1 cellular context compared by ENCODE assay signal in the genomic region with DNA sequence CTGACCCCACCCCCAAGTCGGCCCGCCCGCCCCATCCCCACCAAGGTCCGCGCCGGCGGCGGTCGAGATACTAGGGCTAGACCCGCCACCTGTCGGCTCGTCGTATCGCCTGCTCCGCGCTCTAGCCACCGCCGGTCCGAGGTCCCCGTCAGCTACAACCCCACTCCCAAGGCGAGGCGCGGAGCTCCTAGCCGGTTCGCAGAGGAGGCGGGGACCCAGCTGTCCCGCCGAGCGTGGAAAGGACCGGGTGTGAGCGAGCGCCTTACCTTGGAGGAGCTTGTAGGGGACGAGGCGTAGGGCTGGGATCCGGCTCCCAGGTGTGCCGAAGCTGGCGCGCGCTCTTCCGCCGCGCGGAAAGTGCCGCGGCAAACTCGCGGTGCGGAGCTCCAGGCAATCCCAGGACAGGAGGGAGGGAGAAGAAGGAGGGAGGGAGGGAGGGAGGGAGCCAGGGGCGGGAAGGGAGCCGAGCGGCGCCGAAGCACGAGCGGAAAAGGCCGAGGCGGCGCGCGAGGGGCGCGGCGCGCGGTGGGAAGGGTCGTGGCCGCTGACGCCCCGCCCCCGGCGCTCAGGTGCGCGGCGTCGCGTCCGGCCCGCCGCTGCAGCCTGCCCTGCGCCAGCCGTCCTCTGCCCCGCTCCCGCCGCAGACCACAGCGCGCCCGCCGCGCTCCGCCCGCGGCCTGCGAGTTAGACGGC.
TF ChIP-seq lines count a peak whose summit lies in the region.

A gene with protein sequence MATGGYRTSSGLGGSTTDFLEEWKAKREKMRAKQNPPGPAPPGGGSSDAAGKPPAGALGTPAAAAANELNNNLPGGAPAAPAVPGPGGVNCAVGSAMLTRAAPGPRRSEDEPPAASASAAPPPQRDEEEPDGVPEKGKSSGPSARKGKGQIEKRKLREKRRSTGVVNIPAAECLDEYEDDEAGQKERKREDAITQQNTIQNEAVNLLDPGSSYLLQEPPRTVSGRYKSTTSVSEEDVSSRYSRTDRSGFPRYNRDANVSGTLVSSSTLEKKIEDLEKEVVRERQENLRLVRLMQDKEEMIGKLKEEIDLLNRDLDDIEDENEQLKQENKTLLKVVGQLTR (minus strand): TSS at position 359 of the 693 bp plus-strand sequence. CDS start 720 bp downstream, outside the sequence.

TF ChIP-seq in HepG2, 621 proteins besides CTCF, POLR2A, EP300 and RAD21 (continued from another document and continues in another):
- TF ChIP-seq, protein P1, sequence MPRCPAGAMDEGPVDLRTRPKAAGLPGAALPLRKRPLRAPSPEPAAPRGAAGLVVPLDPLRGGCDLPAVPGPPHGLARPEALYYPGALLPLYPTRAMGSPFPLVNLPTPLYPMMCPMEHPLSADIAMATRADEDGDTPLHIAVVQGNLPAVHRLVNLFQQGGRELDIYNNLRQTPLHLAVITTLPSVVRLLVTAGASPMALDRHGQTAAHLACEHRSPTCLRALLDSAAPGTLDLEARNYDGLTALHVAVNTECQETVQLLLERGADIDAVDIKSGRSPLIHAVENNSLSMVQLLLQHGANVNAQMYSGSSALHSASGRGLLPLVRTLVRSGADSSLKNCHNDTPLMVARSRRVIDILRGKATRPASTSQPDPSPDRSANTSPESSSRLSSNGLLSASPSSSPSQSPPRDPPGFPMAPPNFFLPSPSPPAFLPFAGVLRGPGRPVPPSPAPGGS (CRISPR knock-in tag; IDR thresholded peaks at IDR 0.05) = no peak; the same call in 1 of the 2 replicates
- no peak for TF ChIP-seq ZBTB1 (CRISPR knock-in tag; IDR thresholded peaks at IDR 0.05; ENCODE audit: borderline replicate concordance)
- no peak for TF ChIP-seq ZNF672 (CRISPR knock-in tag; IDR thresholded peaks at IDR 0.05)
- no peak for TF ChIP-seq TCF7L2 (IDR thresholded peaks at IDR 0.05; ENCODE audit: low read depth, low read length)
- peak; percentile 38 for TF ChIP-seq ASH2L (IDR thresholded peaks at IDR 0.05; ENCODE audit: insufficient read length, low read depth, low read length)
- no peak for TF ChIP-seq NFE2L1 (CRISPR knock-in tag; IDR thresholded peaks at IDR 0.05; ENCODE audit: borderline replicate concordance)
- TF ChIP-seq ZNF790 (CRISPR knock-in tag; IDR thresholded peaks at IDR 0.05; ENCODE audit: borderline replicate concordance) = no peak
- TF ChIP-seq PHF5A (CRISPR knock-in tag; IDR thresholded peaks at IDR 0.05; ENCODE audit: low read depth, unreplicated experiment) = no peak
- peak; percentile 57; the same call in 1 of the 2 replicates for TF ChIP-seq MAZ (IDR thresholded peaks at IDR 0.05; ENCODE audit: borderline replicate concordance, low read depth, low read length)
- 0 out of 2 replicates have a peak, but pooled peaks have one; percentile 32 for TF ChIP-seq MAZ (CRISPR knock-in tag; IDR thresholded peaks at IDR 0.05; ENCODE audit: low read depth)
- TF ChIP-seq SMAD9 (CRISPR knock-in tag; IDR thresholded peaks at IDR 0.05) = no peak
- TF ChIP-seq ZFY (CRISPR knock-in tag; IDR thresholded peaks at IDR 0.05) = peak; percentile 91; the same call in 1 of the 2 replicates
- TF ChIP-seq ZNF496 (CRISPR knock-in tag; IDR thresholded peaks at IDR 0.05; ENCODE audit: insufficient replicate concordance) = no peak
- no peak for TF ChIP-seq XBP1 (CRISPR knock-in tag; IDR thresholded peaks at IDR 0.05)
- TF ChIP-seq HNF4G (IDR thresholded peaks at IDR 0.05; ENCODE audit: borderline replicate concordance, low read depth, low read length) = 0 out of 2 replicates have a peak, but pooled peaks have one; percentile 39
- no peak; the same call in 1 of the 2 replicates for TF ChIP-seq HNF4G (CRISPR knock-in tag; IDR thresholded peaks at IDR 0.05; ENCODE audit: borderline replicate concordance, low read depth)
- 0 out of 2 replicates have a peak, but pooled peaks have one; percentile 68 for TF ChIP-seq MYC (CRISPR knock-in tag; IDR thresholded peaks at IDR 0.05; ENCODE audit: borderline replicate concordance)
- no peak for TF ChIP-seq ETV6 (CRISPR knock-in tag; conservative IDR thresholded peaks at IDR 0.05)
- TF ChIP-seq TBL1XR1 (IDR thresholded peaks at IDR 0.05; ENCODE audit: borderline replicate concordance, low read length, partially characterized antibody) = no peak
- no peak for TF ChIP-seq MEIS1 (CRISPR knock-in tag; IDR thresholded peaks at IDR 0.05; ENCODE audit: borderline replicate concordance)
- TF ChIP-seq ZMYM4 (CRISPR knock-in tag; IDR thresholded peaks at IDR 0.05) = no peak; the same call in 1 of the 2 replicates
- TF ChIP-seq ZNF383 (CRISPR knock-in tag; IDR thresholded peaks at IDR 0.05; ENCODE audit: borderline replicate concordance) = no peak; the same call in 1 of the 2 replicates
- peak; percentile 32; the same call in 1 of the 2 replicates for TF ChIP-seq SP4 (CRISPR knock-in tag; IDR thresholded peaks at IDR 0.05)
- TF ChIP-seq, protein P2, sequence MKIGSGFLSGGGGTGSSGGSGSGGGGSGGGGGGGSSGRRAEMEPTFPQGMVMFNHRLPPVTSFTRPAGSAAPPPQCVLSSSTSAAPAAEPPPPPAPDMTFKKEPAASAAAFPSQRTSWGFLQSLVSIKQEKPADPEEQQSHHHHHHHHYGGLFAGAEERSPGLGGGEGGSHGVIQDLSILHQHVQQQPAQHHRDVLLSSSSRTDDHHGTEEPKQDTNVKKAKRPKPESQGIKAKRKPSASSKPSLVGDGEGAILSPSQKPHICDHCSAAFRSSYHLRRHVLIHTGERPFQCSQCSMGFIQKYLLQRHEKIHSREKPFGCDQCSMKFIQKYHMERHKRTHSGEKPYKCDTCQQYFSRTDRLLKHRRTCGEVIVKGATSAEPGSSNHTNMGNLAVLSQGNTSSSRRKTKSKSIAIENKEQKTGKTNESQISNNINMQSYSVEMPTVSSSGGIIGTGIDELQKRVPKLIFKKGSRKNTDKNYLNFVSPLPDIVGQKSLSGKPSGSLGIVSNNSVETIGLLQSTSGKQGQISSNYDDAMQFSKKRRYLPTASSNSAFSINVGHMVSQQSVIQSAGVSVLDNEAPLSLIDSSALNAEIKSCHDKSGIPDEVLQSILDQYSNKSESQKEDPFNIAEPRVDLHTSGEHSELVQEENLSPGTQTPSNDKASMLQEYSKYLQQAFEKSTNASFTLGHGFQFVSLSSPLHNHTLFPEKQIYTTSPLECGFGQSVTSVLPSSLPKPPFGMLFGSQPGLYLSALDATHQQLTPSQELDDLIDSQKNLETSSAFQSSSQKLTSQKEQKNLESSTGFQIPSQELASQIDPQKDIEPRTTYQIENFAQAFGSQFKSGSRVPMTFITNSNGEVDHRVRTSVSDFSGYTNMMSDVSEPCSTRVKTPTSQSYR (CRISPR knock-in tag; IDR thresholded peaks at IDR 0.05; ENCODE audit: borderline replicate concordance) = no peak
- peak; percentile 36 for TF ChIP-seq GABPB1 (CRISPR knock-in tag; IDR thresholded peaks at IDR 0.05)
- TF ChIP-seq ZNF572 (CRISPR knock-in tag; IDR thresholded peaks at IDR 0.05) = no peak
- TF ChIP-seq ZNF143 (CRISPR knock-in tag; IDR thresholded peaks at IDR 0.05) = no peak
- no peak for TF ChIP-seq TCF7 (IDR thresholded peaks at IDR 0.05; ENCODE audit: low read depth)
- TF ChIP-seq MBD4 (IDR thresholded peaks at IDR 0.05; ENCODE audit: borderline replicate concordance, low read length) = no peak
- no peak for TF ChIP-seq CREM (IDR thresholded peaks at IDR 0.05)
- no peak for TF ChIP-seq CREM (CRISPR knock-in tag; IDR thresholded peaks at IDR 0.05)
- TF ChIP-seq KAT7 (CRISPR knock-in tag; IDR thresholded peaks at IDR 0.05; ENCODE audit: borderline replicate concordance) = 0 out of 2 replicates have a peak, but pooled peaks have one; percentile 85
- TF ChIP-seq ZNF737 (CRISPR knock-in tag; IDR thresholded peaks at IDR 0.05; ENCODE audit: borderline replicate concordance) = no peak
- TF ChIP-seq SRY (CRISPR knock-in tag; IDR thresholded peaks at IDR 0.05) = no peak
- no peak for TF ChIP-seq RORA (CRISPR knock-in tag; IDR thresholded peaks at IDR 0.05)
- no peak for TF ChIP-seq YEATS2 (CRISPR knock-in tag; IDR thresholded peaks at IDR 0.05; ENCODE audit: borderline replicate concordance)
- TF ChIP-seq ZNF703 (CRISPR knock-in tag; IDR thresholded peaks at IDR 0.05; ENCODE audit: borderline replicate concordance) = no peak
- peak; percentile 56; the same call in 1 of the 2 replicates for TF ChIP-seq DMAP1 (CRISPR knock-in tag; IDR thresholded peaks at IDR 0.05)
- no peak for TF ChIP-seq ATF1 (CRISPR knock-in tag; IDR thresholded peaks at IDR 0.05)
- 0 out of 2 replicates have a peak, but pooled peaks have one; percentile 40 for TF ChIP-seq SIN3A (IDR thresholded peaks at IDR 0.05; ENCODE audit: borderline replicate concordance, low read depth, low read length)
- no peak; the same call in 1 of the 2 replicates for TF ChIP-seq KDM4B (CRISPR knock-in tag; IDR thresholded peaks at IDR 0.05)
- TF ChIP-seq ZNF720 (CRISPR knock-in tag; IDR thresholded peaks at IDR 0.05) = no peak
- no peak for TF ChIP-seq ZNF670 (CRISPR knock-in tag; IDR thresholded peaks at IDR 0.05; ENCODE audit: borderline replicate concordance)
- TF ChIP-seq, protein P3, sequence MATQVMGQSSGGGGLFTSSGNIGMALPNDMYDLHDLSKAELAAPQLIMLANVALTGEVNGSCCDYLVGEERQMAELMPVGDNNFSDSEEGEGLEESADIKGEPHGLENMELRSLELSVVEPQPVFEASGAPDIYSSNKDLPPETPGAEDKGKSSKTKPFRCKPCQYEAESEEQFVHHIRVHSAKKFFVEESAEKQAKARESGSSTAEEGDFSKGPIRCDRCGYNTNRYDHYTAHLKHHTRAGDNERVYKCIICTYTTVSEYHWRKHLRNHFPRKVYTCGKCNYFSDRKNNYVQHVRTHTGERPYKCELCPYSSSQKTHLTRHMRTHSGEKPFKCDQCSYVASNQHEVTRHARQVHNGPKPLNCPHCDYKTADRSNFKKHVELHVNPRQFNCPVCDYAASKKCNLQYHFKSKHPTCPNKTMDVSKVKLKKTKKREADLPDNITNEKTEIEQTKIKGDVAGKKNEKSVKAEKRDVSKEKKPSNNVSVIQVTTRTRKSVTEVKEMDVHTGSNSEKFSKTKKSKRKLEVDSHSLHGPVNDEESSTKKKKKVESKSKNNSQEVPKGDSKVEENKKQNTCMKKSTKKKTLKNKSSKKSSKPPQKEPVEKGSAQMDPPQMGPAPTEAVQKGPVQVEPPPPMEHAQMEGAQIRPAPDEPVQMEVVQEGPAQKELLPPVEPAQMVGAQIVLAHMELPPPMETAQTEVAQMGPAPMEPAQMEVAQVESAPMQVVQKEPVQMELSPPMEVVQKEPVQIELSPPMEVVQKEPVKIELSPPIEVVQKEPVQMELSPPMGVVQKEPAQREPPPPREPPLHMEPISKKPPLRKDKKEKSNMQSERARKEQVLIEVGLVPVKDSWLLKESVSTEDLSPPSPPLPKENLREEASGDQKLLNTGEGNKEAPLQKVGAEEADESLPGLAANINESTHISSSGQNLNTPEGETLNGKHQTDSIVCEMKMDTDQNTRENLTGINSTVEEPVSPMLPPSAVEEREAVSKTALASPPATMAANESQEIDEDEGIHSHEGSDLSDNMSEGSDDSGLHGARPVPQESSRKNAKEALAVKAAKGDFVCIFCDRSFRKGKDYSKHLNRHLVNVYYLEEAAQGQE (IDR thresholded peaks at IDR 0.05; ENCODE audit: borderline replicate concordance in 1 of 2, low read depth in 1 of 2, low read length in 2 of 2) = no peak; a peak in 1 of 4 replicates
- TF ChIP-seq ATM (IDR thresholded peaks at IDR 0.05; ENCODE audit: borderline replicate concordance) = no peak
- TF ChIP-seq ZNF563 (CRISPR knock-in tag; IDR thresholded peaks at IDR 0.05) = no peak; the same call in 1 of the 2 replicates
- no peak for TF ChIP-seq ZFP1 (CRISPR knock-in tag; IDR thresholded peaks at IDR 0.05)
- TF ChIP-seq, protein P4, sequence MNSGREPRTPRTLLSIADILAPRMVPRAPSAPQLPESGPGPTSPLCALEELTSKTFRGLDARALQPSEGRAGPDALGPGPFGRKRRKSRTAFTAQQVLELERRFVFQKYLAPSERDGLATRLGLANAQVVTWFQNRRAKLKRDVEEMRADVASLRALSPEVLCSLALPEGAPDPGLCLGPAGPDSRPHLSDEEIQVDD (CRISPR knock-in tag; IDR thresholded peaks at IDR 0.05; ENCODE audit: borderline replicate concordance) = no peak
- peak; percentile 55 for TF ChIP-seq AGO1 (IDR thresholded peaks at IDR 0.05; ENCODE audit: low read depth, low read length, poor library complexity, severe bottlenecking)
- TF ChIP-seq, protein P5, sequence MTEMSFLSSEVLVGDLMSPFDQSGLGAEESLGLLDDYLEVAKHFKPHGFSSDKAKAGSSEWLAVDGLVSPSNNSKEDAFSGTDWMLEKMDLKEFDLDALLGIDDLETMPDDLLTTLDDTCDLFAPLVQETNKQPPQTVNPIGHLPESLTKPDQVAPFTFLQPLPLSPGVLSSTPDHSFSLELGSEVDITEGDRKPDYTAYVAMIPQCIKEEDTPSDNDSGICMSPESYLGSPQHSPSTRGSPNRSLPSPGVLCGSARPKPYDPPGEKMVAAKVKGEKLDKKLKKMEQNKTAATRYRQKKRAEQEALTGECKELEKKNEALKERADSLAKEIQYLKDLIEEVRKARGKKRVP (CRISPR knock-in tag; IDR thresholded peaks at IDR 0.05) = no peak
- no peak for TF ChIP-seq IRX3 (CRISPR knock-in tag; IDR thresholded peaks at IDR 0.05; ENCODE audit: borderline replicate concordance, low read depth)
- TF ChIP-seq, protein P6, sequence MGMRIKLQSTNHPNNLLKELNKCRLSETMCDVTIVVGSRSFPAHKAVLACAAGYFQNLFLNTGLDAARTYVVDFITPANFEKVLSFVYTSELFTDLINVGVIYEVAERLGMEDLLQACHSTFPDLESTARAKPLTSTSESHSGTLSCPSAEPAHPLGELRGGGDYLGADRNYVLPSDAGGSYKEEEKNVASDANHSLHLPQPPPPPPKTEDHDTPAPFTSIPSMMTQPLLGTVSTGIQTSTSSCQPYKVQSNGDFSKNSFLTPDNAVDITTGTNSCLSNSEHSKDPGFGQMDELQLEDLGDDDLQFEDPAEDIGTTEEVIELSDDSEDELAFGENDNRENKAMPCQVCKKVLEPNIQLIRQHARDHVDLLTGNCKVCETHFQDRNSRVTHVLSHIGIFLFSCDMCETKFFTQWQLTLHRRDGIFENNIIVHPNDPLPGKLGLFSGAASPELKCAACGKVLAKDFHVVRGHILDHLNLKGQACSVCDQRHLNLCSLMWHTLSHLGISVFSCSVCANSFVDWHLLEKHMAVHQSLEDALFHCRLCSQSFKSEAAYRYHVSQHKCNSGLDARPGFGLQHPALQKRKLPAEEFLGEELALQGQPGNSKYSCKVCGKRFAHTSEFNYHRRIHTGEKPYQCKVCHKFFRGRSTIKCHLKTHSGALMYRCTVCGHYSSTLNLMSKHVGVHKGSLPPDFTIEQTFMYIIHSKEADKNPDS (CRISPR knock-in tag; IDR thresholded peaks at IDR 0.05) = no peak
- TF ChIP-seq MIER3 (CRISPR knock-in tag; IDR thresholded peaks at IDR 0.05; ENCODE audit: borderline replicate concordance) = 0 out of 2 replicates have a peak, but pooled peaks have one; percentile 5
- TF ChIP-seq ZMAT3 (CRISPR knock-in tag; conservative IDR thresholded peaks at IDR 0.05) = no peak
- TF ChIP-seq, protein P7, sequence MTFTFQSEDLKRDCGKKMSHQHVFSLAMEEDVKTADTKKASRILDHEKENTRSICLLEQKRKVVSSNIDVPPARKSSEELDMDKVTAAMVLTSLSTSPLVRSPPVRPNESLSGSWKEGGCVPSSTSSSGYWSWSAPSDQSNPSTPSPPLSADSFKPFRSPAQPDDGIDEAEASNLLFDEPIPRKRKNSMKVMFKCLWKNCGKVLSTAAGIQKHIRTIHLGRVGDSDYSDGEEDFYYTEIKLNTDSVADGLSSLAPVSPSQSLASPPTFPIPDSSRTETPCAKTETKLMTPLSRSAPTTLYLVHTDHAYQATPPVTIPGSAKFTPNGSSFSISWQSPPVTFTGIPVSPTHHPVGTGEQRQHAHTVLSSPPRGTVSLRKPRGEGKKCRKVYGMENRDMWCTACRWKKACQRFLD (CRISPR knock-in tag; IDR thresholded peaks at IDR 0.05; ENCODE audit: borderline replicate concordance) = no peak
- no peak for TF ChIP-seq NCOA5 (CRISPR knock-in tag; IDR thresholded peaks at IDR 0.05)
